17 cellular contexts compared by ENCODE assay signal in the genomic region with DNA sequence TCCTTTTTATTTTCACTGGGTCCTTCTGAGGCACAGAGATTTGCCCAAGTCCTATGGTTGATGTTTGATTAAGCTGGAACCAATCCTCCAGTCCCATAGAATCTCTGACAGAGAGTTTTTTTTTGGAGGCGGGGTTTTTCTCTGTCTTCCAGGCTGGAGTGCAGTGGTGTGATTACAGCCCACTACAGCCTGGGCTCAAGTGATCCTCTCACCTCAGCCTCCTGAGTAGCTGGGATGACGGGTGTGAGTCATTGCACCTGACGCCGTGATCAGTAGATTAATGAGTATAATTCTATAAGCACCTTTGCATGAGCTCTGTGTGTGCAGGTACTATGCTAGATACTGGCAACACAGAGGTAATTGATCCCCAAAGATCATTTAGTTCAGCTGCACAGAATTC. TPM values are rescaled to one million over a fixed set of nuclear protein-coding genes. Genes with fewer than 3 reads are reported as not detected.
"Had no signal": no experiment of that assay in that cellular context is flagged by ENCODE, and none has a peak within 500 bp of the region (broad histone marks: within the 10 kb centered on the region; RNA-seq: fewer than 3 reads in every experiment).

No MANE protein-coding gene starts in this region.

- H3K4me1 ChIP-seq: SJSA1 had no signal

- H3K27ac ChIP-seq: HL-60, SJSA1, SK-N-MC had no signal

- FAIRE-seq: RCC 7860 had no signal

- H3K4me3 ChIP-seq: SJSA1, SK-N-MC had no signal

- DNase-seq: KBM-7, NCI-H1092, NCI-H1105 treated with DMSO at 0.1 percent for 48 hours, NCI-H187, NCI-H2029, NCI-H2081 treated with DMSO at 0.1 percent for 48 hours, NCI-H2227 treated with DMSO at 0.1 percent for 48 hours, Right ventricle myocardium superior, RPMI8226, SIG-M5 had no signal

- H3K36me3 ChIP-seq: SJSA1 had no signal

RNA-seq across cellular contexts. Expression of a gene that starts 15.3 kb away (rescaled TPM):
- total RNA-seq: MCF 10A; NCI-H460; Right ventricle myocardium superior; T-helper 1 cell treated with Interleukin-12 subunit alpha and Interleukin-12 subunit beta and Interleukin-4 antibody, amounts not matched to agents 30 ng/mL and 1 ng/mL, for 36 hours had no signal
